In the genomic region with DNA sequence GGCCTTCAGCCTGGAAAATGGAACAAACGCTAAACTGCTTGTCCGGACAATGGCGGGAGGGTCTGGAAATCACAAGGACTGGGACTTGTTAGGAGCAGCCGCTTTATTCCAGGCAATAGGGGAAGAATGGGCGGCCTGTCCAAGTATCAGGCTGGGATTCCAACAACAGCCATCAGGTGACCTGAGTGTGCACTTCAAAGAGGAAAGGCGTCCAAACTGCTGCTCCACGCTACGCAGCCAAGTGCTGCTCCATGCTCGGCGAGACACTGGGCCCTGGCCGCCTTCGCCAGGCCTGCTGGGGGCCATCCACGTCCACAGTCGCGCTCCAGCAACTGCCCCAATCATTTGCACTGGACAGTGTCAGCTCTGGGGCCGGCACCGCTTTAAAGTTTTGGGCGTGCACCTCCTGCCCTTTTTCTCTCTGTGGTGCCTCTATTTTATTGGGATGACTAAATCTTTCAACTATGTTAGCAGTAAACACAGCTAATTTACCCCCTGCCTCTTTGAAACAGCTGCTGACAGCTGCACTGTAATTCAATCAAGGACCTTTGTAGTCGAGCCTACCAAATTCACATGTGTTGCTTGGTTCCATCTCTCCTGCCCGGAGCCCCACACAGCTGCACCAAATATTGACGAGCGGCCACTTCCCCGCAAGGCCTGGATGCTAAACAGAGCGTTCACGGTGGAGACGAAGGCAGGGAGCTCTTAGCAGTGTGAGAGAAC, we compare ENCODE assay signal across 11 cellular contexts.
DNase-seq lines count a peak whose midpoint lies in the region; ATAC-seq and TF ChIP-seq lines count a peak whose summit lies in the region.
"Had no signal": no experiment of that assay in that cellular context is flagged by ENCODE, and none has a peak within 500 bp of the region (broad histone marks: within the 10 kb centered on the region; RNA-seq: fewer than 3 reads in every experiment).

No MANE protein-coding gene starts in this region.

- DNase-seq in EH (ENCODE audit: low read depth) (peak; percentile 47), RWPE2 (ENCODE audit: low spot score) (no peak), hepatocyte (ENCODE audit: low spot score) (peak; percentile 32), sigmoid colon (peak; percentile 75), NCI-H1417 (lab: John Stamatoyannopoulos, UW) (no peak), GM10266 (ENCODE audit: extremely low spot score) (no peak)
- no peak for DNase-seq in stimulated activated effector memory CD8-positive, alpha-beta T cell treated with anti-CD3 and anti-CD28 coated beads, Interleukin-12 subunit alpha, Interleukin-12 subunit beta, amount 100 ng/mL, for 72 hours (ENCODE audit: low spot score in 2 of 2)

- H3K27me3 ChIP-seq in RWPE2 (ENCODE audit: insufficient read depth, poor library complexity, severe bottlenecking) (no peaks in the 10 kb centered on the region), hepatocyte (no peaks in the 10 kb centered on the region), sigmoid colon (no peaks in the 10 kb centered on the region)

- no peak overlapping the region for H3K4me3 Mint-ChIP-seq in stimulated activated effector memory CD8-positive, alpha-beta T cell treated with anti-CD3 and anti-CD28 coated beads, Interleukin-12 subunit alpha, Interleukin-12 subunit beta, amount 100 ng/mL, for 72 hours
- H3K4me3 Mint-ChIP-seq: activated naive CD4-positive, alpha-beta T cell treated with anti-CD3 and anti-CD28 coated beads, Interleukin-2, amount 50 U/mL, for 24 hours; dendritic cell treated with granulocyte-macrophage colony-stimulating factor and Interleukin-4, amounts not matched to agents 40 ng/mL and 50 ng/mL, for 4 days; stimulated activated memory B cell treated with anti-CD40 and anti-IgM and Interleukin-4, amounts not matched to agents 10 μg/mL and 1 μg/mL and 100 μg/mL, for 72 hours had no signal

- H2AFZ ChIP-seq in hepatocyte: no peak overlapping the region

- peak; percentile 37; the same call in 2 of the 3 replicates for ATAC-seq in RWPE2 (ENCODE audit: low read depth)
- ATAC-seq in stimulated activated effector memory CD8-positive, alpha-beta T cell treated with anti-CD3 and anti-CD28 coated beads, Interleukin-12 subunit alpha, Interleukin-12 subunit beta, amount 100 ng/mL, for 72 hours: no peak
- no peak for ATAC-seq in HG02588 (IDR thresholded peaks at IDR 0.05; ENCODE audit: unreplicated experiment)
- ATAC-seq: stimulated activated memory B cell treated with anti-CD40 and anti-IgM and Interleukin-4, amounts not matched to agents 10 μg/mL and 1 μg/mL and 100 μg/mL, for 72 hours had no signal

- H3K4me3 ChIP-seq in RWPE2 (ENCODE audit: severe bottlenecking): no peak overlapping the region
- H3K4me3 ChIP-seq in hepatocyte: no peak overlapping the region
- no peak overlapping the region for H3K4me3 ChIP-seq in sigmoid colon

- intact Hi-C loops in sigmoid colon (cut with DNase I): no loop called here

- TF ChIP-seq CTCF in RWPE2 (IDR thresholded peaks at IDR 0.05; ENCODE audit: poor library complexity, severe bottlenecking) (no peak), hepatocyte (IDR thresholded peaks at IDR 0.05; ENCODE audit: poor library complexity) (no peak), sigmoid colon (IDR thresholded peaks at IDR 0.05) (no peak), GM10266 (IDR thresholded peaks at IDR 0.05; ENCODE audit: control insufficient read depth, insufficient read depth, low read depth, missing control alignments) (no peak)

- H3K36me3 ChIP-seq in RWPE2 (ENCODE audit: low read depth): no peaks in the 10 kb centered on the region
- H3K36me3 ChIP-seq in hepatocyte (replicated peaks; ENCODE audit: insufficient read depth, low read depth): no peaks in the 10 kb centered on the region
- H3K36me3 ChIP-seq in sigmoid colon: no peaks in the 10 kb centered on the region

- no peaks in the 10 kb centered on the region for H3K79me2 ChIP-seq in hepatocyte

- H3K27ac Mint-ChIP-seq in stimulated activated effector memory CD8-positive, alpha-beta T cell treated with anti-CD3 and anti-CD28 coated beads, Interleukin-12 subunit alpha, Interleukin-12 subunit beta, amount 100 ng/mL, for 72 hours: no peak overlapping the region
- H3K27ac Mint-ChIP-seq: activated naive CD4-positive, alpha-beta T cell treated with anti-CD3 and anti-CD28 coated beads, Interleukin-2, amount 50 U/mL, for 24 hours; dendritic cell treated with granulocyte-macrophage colony-stimulating factor and Interleukin-4, amounts not matched to agents 40 ng/mL and 50 ng/mL, for 4 days; stimulated activated memory B cell treated with anti-CD40 and anti-IgM and Interleukin-4, amounts not matched to agents 10 μg/mL and 1 μg/mL and 100 μg/mL, for 72 hours had no signal

- H3K9me3 Mint-ChIP-seq in stimulated activated effector memory CD8-positive, alpha-beta T cell treated with anti-CD3 and anti-CD28 coated beads, Interleukin-12 subunit alpha, Interleukin-12 subunit beta, amount 100 ng/mL, for 72 hours: no peaks in the 10 kb centered on the region
- H3K9me3 Mint-ChIP-seq: activated naive CD4-positive, alpha-beta T cell treated with anti-CD3 and anti-CD28 coated beads, Interleukin-2, amount 50 U/mL, for 24 hours; dendritic cell treated with granulocyte-macrophage colony-stimulating factor and Interleukin-4, amounts not matched to agents 40 ng/mL and 50 ng/mL, for 4 days had no signal

- H3K4me2 ChIP-seq in hepatocyte: peak overlapping the region; percentile 18

- H3K9me3 ChIP-seq in RWPE2 (ENCODE audit: severe bottlenecking) (no peaks in the 10 kb centered on the region), hepatocyte (ENCODE audit: low read depth) (no peaks in the 10 kb centered on the region), sigmoid colon (no peaks in the 10 kb centered on the region)

- no peaks in the 10 kb centered on the region for H4K20me1 ChIP-seq in hepatocyte (ENCODE audit: insufficient read depth, poor library complexity, severe bottlenecking)

- TF ChIP-seq POLR2A in sigmoid colon (IDR thresholded peaks at IDR 0.05): no peak

- H3K4me1 Mint-ChIP-seq in stimulated activated effector memory CD8-positive, alpha-beta T cell treated with anti-CD3 and anti-CD28 coated beads, Interleukin-12 subunit alpha, Interleukin-12 subunit beta, amount 100 ng/mL, for 72 hours: no peaks in the 10 kb centered on the region
- H3K4me1 Mint-ChIP-seq: activated naive CD4-positive, alpha-beta T cell treated with anti-CD3 and anti-CD28 coated beads, Interleukin-2, amount 50 U/mL, for 24 hours; stimulated activated memory B cell treated with anti-CD40 and anti-IgM and Interleukin-4, amounts not matched to agents 10 μg/mL and 1 μg/mL and 100 μg/mL, for 72 hours had no signal

- WGBS in hepatocyte (ENCODE audit: low lambda C conversion rate, missing lambda C conversion rate): 56% methylated on average over 26 of the region's 26 CpGs
- 29 to 51% methylated on average over 26 of the region's 26 CpGs for WGBS in sigmoid colon, 2 donors

- no peaks in the 10 kb centered on the region for H3K36me3 Mint-ChIP-seq in stimulated activated effector memory CD8-positive, alpha-beta T cell treated with anti-CD3 and anti-CD28 coated beads, Interleukin-12 subunit alpha, Interleukin-12 subunit beta, amount 100 ng/mL, for 72 hours
- H3K36me3 Mint-ChIP-seq: activated naive CD4-positive, alpha-beta T cell treated with anti-CD3 and anti-CD28 coated beads, Interleukin-2, amount 50 U/mL, for 24 hours; stimulated activated memory B cell treated with anti-CD40 and anti-IgM and Interleukin-4, amounts not matched to agents 10 μg/mL and 1 μg/mL and 100 μg/mL, for 72 hours had no signal

- no peaks in the 10 kb centered on the region for H3K9me2 ChIP-seq in hepatocyte (replicated peaks; ENCODE audit: insufficient read depth)

- H3K27ac ChIP-seq in RWPE2 (ENCODE audit: poor library complexity, severe bottlenecking) (no peak overlapping the region), hepatocyte (peak overlapping the region; percentile 69), sigmoid colon (peak overlapping the region in 3 of 4 donors; percentile 70 to 77 (median 72))

- TF ChIP-seq EP300 in sigmoid colon (IDR thresholded peaks at IDR 0.05): peak in 1 of 4 donors; percentile 5

- H3K4me1 ChIP-seq in RWPE2 (ENCODE audit: insufficient read depth, poor library complexity, severe bottlenecking): no peaks in the 10 kb centered on the region
- peaks cover 11% of the 10 kb centered on the region for H3K4me1 ChIP-seq in hepatocyte (ENCODE audit: insufficient read depth)
- H3K4me1 ChIP-seq in sigmoid colon: peaks cover 0 to 24% (median 16%) of the 10 kb centered on the region in 4 donors

Comparison
In these comparisons a context has a peak if more than half of its experiments do, and no peak if none do; other contexts are left out.
1. DNase-seq: peak in EH (single experiment), hepatocyte (single experiment) and sigmoid colon (single experiment); none in RWPE2 (single experiment), NCI-H1417 (0 of 3), stimulated activated effector memory CD8-positive, alpha-beta T cell treated with anti-CD3 and anti-CD28 coated beads, Interleukin-12 subunit alpha, Interleukin-12 subunit beta, amount 100 ng/mL, for 72 hours (0 of 2) and GM10266 (single experiment).